In genomic region chr10:112213098-112213823, GRCh38 we compare ENCODE assay signal across 15 cellular contexts. TPM values are rescaled to one million over a fixed set of nuclear protein-coding genes. Genes with fewer than 3 reads are reported as not detected.
DNase-seq lines count a peak whose midpoint lies in the region; ATAC-seq and TF ChIP-seq lines count a peak whose summit lies in the region.
"Had no signal": no experiment of that assay in that cellular context is flagged by ENCODE, and none has a peak within 500 bp of the region (broad histone marks: within the 10 kb centered on the region; RNA-seq: fewer than 3 reads in every experiment).

No MANE protein-coding gene starts in this region.

- H3K4me3 ChIP-seq in smooth muscle cell: no peak overlapping the region
- H3K4me3 ChIP-seq: cardiac muscle cell, SJSA1 had no signal

- H3K9me3 ChIP-seq in smooth muscle cell (replicated peaks; ENCODE audit: low read depth): no peaks in the 10 kb centered on the region
- H3K9me3 ChIP-seq: SJSA1 had no signal

- intact Hi-C loops in cardiac septum (cut with DNase I): no loop called here

- ATAC-seq in HG02678 (IDR thresholded peaks at IDR 0.05; ENCODE audit: unreplicated experiment) (peak; percentile 50), HG03521 (IDR thresholded peaks at IDR 0.05; ENCODE audit: unreplicated experiment) (peak; percentile 51)

- no peak overlapping the region for H3K4me2 ChIP-seq in smooth muscle cell

- H3K79me2 ChIP-seq in smooth muscle cell (ENCODE audit: low read depth): no peaks in the 10 kb centered on the region

- H3K27ac ChIP-seq in smooth muscle cell (ENCODE audit: low read depth): peak overlapping the region; percentile 46
- H3K27ac ChIP-seq: 22Rv1, cardiac muscle cell, SJSA1 had no signal

- no peaks in the 10 kb centered on the region for H3F3A ChIP-seq in smooth muscle cell (ENCODE audit: low read depth)

- peak; percentile 3 for DNase-seq in NOMO-1 treated with DMSO at 0.1 percent for 48 hours (lab: John Stamatoyannopoulos, UW; ENCODE audit: unreplicated experiment)
- DNase-seq in NOMO-1 treated with dmso at 0.1 percent for 144 hours (lab: John Stamatoyannopoulos, UW; ENCODE audit: unreplicated experiment): no peak
- no peak for DNase-seq in smooth muscle cell (lab: John Stamatoyannopoulos, UW; ENCODE audit: unreplicated experiment)
- DNase-seq in cardiac septum (ENCODE audit: low spot score): no peak
- no peak for DNase-seq in stimulated activated CD4-positive, alpha-beta T cell treated with anti-CD3 and anti-CD28 coated beads, Interleukin-4, amount 100 ng/mL, for 24 hours
- no peak for DNase-seq in activated CD4-positive, CD25-positive, alpha-beta regulatory T cell treated with anti-CD3 and anti-CD28 coated beads, Interleukin-2, amount 50 U/mL, for 72 hours
- DNase-seq: CD4-positive, alpha-beta memory T cell; endodermal cell; foreskin melanocyte; occipital lobe had no signal

- no peaks in the 10 kb centered on the region for H3K27me3 ChIP-seq in smooth muscle cell (ENCODE audit: low read depth)
- H3K27me3 ChIP-seq: cardiac muscle cell had no signal

- WGBS in smooth muscle cell (ENCODE audit: low lambda C conversion rate): 81% methylated on average over 3 of the region's 3 CpGs

- no peaks in the 10 kb centered on the region for H3K36me3 ChIP-seq in smooth muscle cell (ENCODE audit: low read depth)
- H3K36me3 ChIP-seq: cardiac muscle cell, SJSA1 had no signal

- H4K20me1 ChIP-seq in smooth muscle cell (ENCODE audit: low read depth): no peaks in the 10 kb centered on the region

- H3K4me1 ChIP-seq in smooth muscle cell (ENCODE audit: low read depth): no peaks in the 10 kb centered on the region
- H3K4me1 ChIP-seq: SJSA1 had no signal

- TF ChIP-seq CTCF in smooth muscle cell (IDR thresholded peaks at IDR 0.05; ENCODE audit: borderline replicate concordance, insufficient read depth, poor library complexity, severe bottlenecking): no peak

- H3K9ac ChIP-seq in smooth muscle cell (ENCODE audit: low read depth): no peak overlapping the region

- H2AFZ ChIP-seq in smooth muscle cell (ENCODE audit: low read depth): peak overlapping the region; percentile 48

RNA-seq across cellular contexts. Expression of gene GPAM, which starts 29.7 kb away (rescaled TPM):
- total RNA-seq in smooth muscle cell (11.7 and 14.4 TPM in 2 replicates), cardiac septum (11.5 TPM)
- 3.9 and 5.1 TPM in 2 replicates for polyA plus RNA-seq in smooth muscle cell
